In the genomic region with DNA sequence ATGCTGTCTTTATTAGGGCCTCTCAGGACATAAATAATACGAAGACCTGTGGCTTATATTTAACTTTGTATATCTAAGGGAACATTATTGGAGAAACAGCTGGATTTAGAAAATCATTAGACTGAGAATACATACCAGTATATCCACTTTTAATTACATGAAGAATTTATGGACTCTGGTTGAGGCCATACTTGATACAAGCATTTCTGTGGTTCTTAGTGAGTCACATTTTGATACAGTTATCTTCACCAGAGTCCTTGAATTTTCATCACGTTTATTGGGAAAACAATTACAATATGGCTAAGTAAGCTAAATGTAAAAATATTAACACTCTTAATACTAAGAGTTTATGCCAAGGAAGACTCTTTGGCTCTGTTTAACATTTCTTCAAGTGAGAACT, we compare ENCODE assay signal across 25 cellular contexts.
"Had no signal": no experiment of that assay in that cellular context is flagged by ENCODE, and none has a peak within 500 bp of the region (broad histone marks: within the 10 kb centered on the region; RNA-seq: fewer than 3 reads in every experiment).

No MANE protein-coding gene starts in this region.

- H3K9me3 ChIP-seq: colonic mucosa, esophagus muscularis mucosa, lower lobe of right lung, ovary, right lobe of liver, suprapubic skin, transverse colon, upper lobe of right lung, vagina had no signal

- DNase-seq: colonic mucosa; effector memory CD4-positive, alpha-beta T cell; hypothalamus; immature natural killer cell; left ventricle myocardium superior; lower lobe of right lung; natural killer cell; occipital lobe; ovary; right lobe of liver; stimulated activated CD4-positive, alpha-beta T cell treated with anti-CD3 and anti-CD28 coated beads, Interleukin-12 subunit alpha, Interleukin-12 subunit beta, amount 100 ng/mL, for 4 hours; stimulated activated CD4-positive, alpha-beta T cell treated with anti-CD3 and anti-CD28 coated beads, Interleukin-1b, Interleukin-23, amount 100 ng/mL, for 48 hours; stimulated activated CD4-positive, alpha-beta T cell treated with anti-CD3 and anti-CD28 coated beads, Interleukin-4, amount 100 ng/mL, for 1 hour; stimulated activated CD8-positive, alpha-beta memory T cell treated with anti-CD3 and anti-CD28 coated beads, Interleukin-4, amount 100 ng/mL, for 48 hours; stimulated activated naive CD4-positive, alpha-beta T cell; stimulated activated naive CD8-positive, alpha-beta T cell treated with anti-CD3 and anti-CD28 coated beads, Interleukin-15, amount 100 ng/mL, for 72 hours; transverse colon; upper lobe of right lung had no signal

- H3K4me1 ChIP-seq: colonic mucosa, esophagus muscularis mucosa, lower lobe of right lung, right lobe of liver, suprapubic skin, transverse colon, upper lobe of right lung, vagina had no signal

- H3K36me3 ChIP-seq: colonic mucosa, esophagus muscularis mucosa, lower lobe of right lung, ovary, right lobe of liver, suprapubic skin, upper lobe of right lung, vagina had no signal

- ATAC-seq: left ventricle myocardium superior; lower lobe of right lung; natural killer cell; right lobe of liver; stimulated activated naive CD8-positive, alpha-beta T cell treated with anti-CD3 and anti-CD28 coated beads, Interleukin-15, amount 100 ng/mL, for 72 hours; upper lobe of right lung had no signal

- H3K4me3 ChIP-seq: colonic mucosa, esophagus muscularis mucosa, lower lobe of right lung, ovary, right lobe of liver, smooth muscle cell, suprapubic skin, transverse colon, upper lobe of right lung, vagina had no signal

- FAIRE-seq: endothelial cell of umbilical vein, frontal cortex, keratinocyte had no signal

- H3K4me2 ChIP-seq: smooth muscle cell had no signal

- H3K27ac ChIP-seq: colonic mucosa, esophagus muscularis mucosa, lower lobe of right lung, ovary, right lobe of liver, suprapubic skin, transverse colon, upper lobe of right lung, vagina had no signal

- H3K27me3 ChIP-seq: colonic mucosa, esophagus muscularis mucosa, ovary, right lobe of liver, suprapubic skin, transverse colon, upper lobe of right lung, vagina had no signal
